In genomic region chr3:172617976-172618375, GRCh38 we compare ENCODE assay signal across 26 cellular contexts.
"Had no signal": no experiment of that assay in that cellular context is flagged by ENCODE, and none has a peak within 500 bp of the region (broad histone marks: within the 10 kb centered on the region; RNA-seq: fewer than 3 reads in every experiment).

No MANE protein-coding gene starts in this region.

- H3K36me3 ChIP-seq: heart right ventricle, lower lobe of right lung, ovary, sigmoid colon, tibial artery had no signal

- H3K27me3 Mint-ChIP-seq: stimulated activated memory B cell treated with anti-CD40 and anti-IgM and Interleukin-4, amounts not matched to agents 10 μg/mL and 1 μg/mL and 100 μg/mL, for 72 hours; type B pancreatic cell had no signal

- H3K4me3 ChIP-seq: dorsolateral prefrontal cortex, heart right ventricle, lower lobe of right lung, ovary, psoas muscle, sigmoid colon, testis, tibial artery had no signal

- H3K9me3 ChIP-seq: lower lobe of right lung, ovary, psoas muscle, sigmoid colon, testis, tibial artery had no signal

- H3K27me3 ChIP-seq: dorsolateral prefrontal cortex, heart right ventricle, ovary, sigmoid colon, testis, tibial artery had no signal

- H3K36me3 Mint-ChIP-seq: immature natural killer cell, memory B cell, natural killer cell, type B pancreatic cell had no signal

- DNase-seq: dorsolateral prefrontal cortex; effector CD4-positive, alpha-beta T cell; foreskin fibroblast; glutamatergic neuron; heart right ventricle; hypothalamus; immature natural killer cell; islet precursor cell; left ventricle myocardium superior; lower lobe of right lung; natural killer cell; occipital lobe; ovary; posterior cingulate gyrus; psoas muscle; right cardiac atrium; sigmoid colon; stimulated activated CD4-positive, alpha-beta T cell treated with anti-CD3 and anti-CD28 coated beads, Interleukin-2, amount 100 ng/mL, for 24 hours; stimulated activated CD4-positive, alpha-beta T cell treated with anti-CD3 and anti-CD28 coated beads, Interleukin-4, amount 100 ng/mL, for 4 hours; stimulated activated naive CD8-positive, alpha-beta T cell treated with anti-CD3 and anti-CD28 coated beads, Interleukin-15, Interleukin-2, amounts not matched to agents 100 U/mL and 50 U/mL, for 24 hours; substantia nigra; testis; tibial artery had no signal

- H3K27ac ChIP-seq: dorsolateral prefrontal cortex, heart right ventricle, lower lobe of right lung, ovary, psoas muscle, sigmoid colon, testis, tibial artery had no signal

- H3K4me1 ChIP-seq: psoas muscle, testis, tibial artery had no signal

- ATAC-seq: heart right ventricle; left ventricle myocardium superior; lower lobe of right lung; natural killer cell; psoas muscle; right cardiac atrium; stimulated activated memory B cell treated with anti-CD40 and anti-IgM and Interleukin-4, amounts not matched to agents 10 μg/mL and 1 μg/mL and 100 μg/mL, for 72 hours; stimulated activated naive CD8-positive, alpha-beta T cell treated with anti-CD3 and anti-CD28 coated beads, Interleukin-15, Interleukin-2, amounts not matched to agents 100 U/mL and 50 U/mL, for 24 hours had no signal

- H3K27ac Mint-ChIP-seq: memory B cell; stimulated activated memory B cell treated with anti-CD40 and anti-IgM and Interleukin-4, amounts not matched to agents 10 μg/mL and 1 μg/mL and 100 μg/mL, for 72 hours; type B pancreatic cell had no signal

- H3K9me3 Mint-ChIP-seq: immature natural killer cell; memory B cell; natural killer cell; stimulated activated memory B cell treated with anti-CD40 and anti-IgM and Interleukin-4, amounts not matched to agents 10 μg/mL and 1 μg/mL and 100 μg/mL, for 72 hours; type B pancreatic cell had no signal

- H3K4me3 Mint-ChIP-seq: memory B cell; natural killer cell; stimulated activated memory B cell treated with anti-CD40 and anti-IgM and Interleukin-4, amounts not matched to agents 10 μg/mL and 1 μg/mL and 100 μg/mL, for 72 hours; type B pancreatic cell had no signal
